12 cellular contexts compared by ENCODE assay signal in the genomic region with DNA sequence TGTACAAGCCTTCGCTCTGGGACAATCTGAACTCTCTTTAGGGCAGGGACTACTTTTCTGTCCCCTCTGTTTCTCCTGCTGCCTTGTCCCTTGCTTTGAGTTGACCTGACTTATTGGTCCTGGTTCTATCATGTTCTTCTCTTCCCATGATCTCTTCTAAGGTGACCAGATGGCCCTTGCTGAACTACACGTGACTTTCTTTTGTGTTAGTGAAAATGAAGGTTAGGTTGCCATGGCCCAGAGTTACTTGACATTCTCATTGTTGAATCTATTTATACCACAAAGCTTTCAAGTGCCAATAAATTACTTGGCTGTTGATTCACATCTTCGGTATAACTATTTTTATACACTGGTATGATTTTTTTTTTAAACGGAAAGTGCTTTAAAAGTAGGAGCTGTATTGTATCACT. TPM values are rescaled to one million over a fixed set of nuclear protein-coding genes. Genes with fewer than 3 reads are reported as not detected.
DNase-seq lines count a peak whose midpoint lies in the region; ATAC-seq, FAIRE-seq and TF ChIP-seq lines count a peak whose summit lies in the region.
"Had no signal": no experiment of that assay in that cellular context is flagged by ENCODE, and none has a peak within 500 bp of the region (broad histone marks: within the 10 kb centered on the region; RNA-seq: fewer than 3 reads in every experiment).

No MANE protein-coding gene starts in this region.

- ATAC-seq in A549 (no peak), left lobe of liver (no peak)
- ATAC-seq: activated CD8-positive, alpha-beta memory T cell treated with anti-CD3 and anti-CD28 coated beads, Interleukin-2, amount 10 ng/mL, durations not matched to agents 7 days and 5 days had no signal

- H3K27me3 ChIP-seq in neuronal stem cell (ENCODE audit: control insufficient read depth in 3 of 3, insufficient read depth in 3 of 3, low read depth in 1 of 3, low read length in 3 of 3) (no peaks in the 10 kb centered on the region), endodermal cell (ENCODE audit: control insufficient read depth, insufficient read depth, low read length, poor library complexity, severe bottlenecking) (no peaks in the 10 kb centered on the region)

- no peaks in the 10 kb centered on the region for H3K36me3 ChIP-seq in neuronal stem cell (replicated peaks in 1 of 2; ENCODE audit: control insufficient read depth in 2 of 2, insufficient read depth in 2 of 2, low read length in 2 of 2)
- H3K36me3 ChIP-seq in endodermal cell (ENCODE audit: control insufficient read depth, insufficient read depth, low read length): no peaks in the 10 kb centered on the region

- DNase-seq in A549 (ENCODE audit: low read depth in 1 of 2, low spot score in 1 of 2): no peak
- DNase-seq in MV-4-11 (lab: John Stamatoyannopoulos, UW): peak; percentile 21
- DNase-seq in fibroblast of mammary gland (ENCODE audit: low read depth): peak; percentile 41
- no peak for DNase-seq in neuronal stem cell (ENCODE audit: low spot score)
- no peak for DNase-seq in frontal cortex (ENCODE audit: low spot score in 2 of 2)
- DNase-seq in endodermal cell: no peak
- DNase-seq in left lobe of liver (ENCODE audit: low spot score): no peak
- DNase-seq in activated naive CD4-positive, alpha-beta T cell treated with anti-CD3 and anti-CD28 coated beads for 36 hours: no peak
- DNase-seq: activated CD8-positive, alpha-beta memory T cell treated with anti-CD3 and anti-CD28 coated beads, Interleukin-2, amount 10 ng/mL, durations not matched to agents 7 days and 5 days; AML-193; effector CD8-positive, alpha-beta T cell; NCI-H446 had no signal

- H3K18ac ChIP-seq in neuronal stem cell (ENCODE audit: low read length): no peak overlapping the region

- peak overlapping the region; percentile 89 to 97; a peak in 4 of 6 replicates for H3K27ac ChIP-seq in A549
- no peak overlapping the region for H3K27ac ChIP-seq in neuronal stem cell (replicated peaks; ENCODE audit: low read length)
- H3K27ac ChIP-seq in endodermal cell (ENCODE audit: low read depth, low read length): no peak overlapping the region

- H3K9me3 ChIP-seq in A549: no peaks in the 10 kb centered on the region
- H3K9me3 ChIP-seq in neuronal stem cell (replicated peaks in 1 of 2; ENCODE audit: control insufficient read depth in 2 of 2, insufficient read depth in 1 of 2, low read depth in 1 of 2, low read length in 2 of 2): peaks cover 0 to under 1% of the 10 kb centered on the region in 2 donors
- no peaks in the 10 kb centered on the region for H3K9me3 ChIP-seq in endodermal cell (ENCODE audit: control insufficient read depth, low read length)

- TF ChIP-seq RAD21 in A549 (conservative IDR thresholded peaks at IDR 0.05 in 1 of 2, IDR thresholded peaks at IDR 0.05 in 1 of 2): no peak

- FAIRE-seq in A549 (lab: Jason Lieb, UNC): no peak
- no peak for FAIRE-seq in frontal cortex (lab: Jason Lieb, UNC)

- TF ChIP-seq CTCF in A549 (IDR thresholded peaks at IDR 0.05) (no peak), fibroblast of mammary gland (conservative IDR thresholded peaks at IDR 0.05; ENCODE audit: control insufficient read depth, insufficient read depth, low read depth, low read length) (no peak), endodermal cell (conservative IDR thresholded peaks at IDR 0.05) (no peak)

- WGBS in A549 (ENCODE audit: missing lambda C conversion rate): 77% methylated on average over 4 of the region's 4 CpGs
- WGBS in neuronal stem cell (ENCODE audit: extremely low coverage in 2 of 2, insufficient read length in 2 of 2, insufficient replicate concordance in 1 of 2), 2 donors: no CpG with 5 or more reads among the region's 4 CpGs
- 80 to 86% methylated on average over 2 to 3 of the region's 4 CpGs for WGBS in endodermal cell (ENCODE audit: insufficient coverage in 1 of 2, insufficient read length in 1 of 2), 2 experiments

- H3K4me3 ChIP-seq in A549 (no peak overlapping the region), fibroblast of mammary gland (ENCODE audit: control insufficient read depth, low read depth, low read length) (no peak overlapping the region), neuronal stem cell (ENCODE audit: low read length in 2 of 2) (no peak overlapping the region), endodermal cell (ENCODE audit: low read length) (no peak overlapping the region)

- H3K4me1 Mint-ChIP-seq in endodermal cell: no peaks in the 10 kb centered on the region
- H3K4me1 Mint-ChIP-seq in activated naive CD4-positive, alpha-beta T cell treated with anti-CD3 and anti-CD28 coated beads for 36 hours (ENCODE audit: low read depth): no peaks in the 10 kb centered on the region

- H3K4me1 ChIP-seq in A549: peaks cover 63% of the 10 kb centered on the region
- peaks cover 19 to 27% of the 10 kb centered on the region in 2 donors for H3K4me1 ChIP-seq in neuronal stem cell (ENCODE audit: control insufficient read depth in 2 of 2, insufficient read depth in 1 of 2, low read depth in 1 of 2, low read length in 2 of 2)
- no peaks in the 10 kb centered on the region for H3K4me1 ChIP-seq in endodermal cell (ENCODE audit: control insufficient read depth, insufficient read depth, low read length)

- H3K27me3 Mint-ChIP-seq in endodermal cell (ENCODE audit: insufficient read depth): peaks cover 2% of the 10 kb centered on the region
- H3K27me3 Mint-ChIP-seq in activated naive CD4-positive, alpha-beta T cell treated with anti-CD3 and anti-CD28 coated beads for 36 hours (ENCODE audit: low read depth): no peaks in the 10 kb centered on the region
- H3K27me3 Mint-ChIP-seq: activated CD8-positive, alpha-beta memory T cell treated with anti-CD3 and anti-CD28 coated beads, Interleukin-2, amount 10 ng/mL, durations not matched to agents 7 days and 5 days had no signal

- no peak overlapping the region for H3K9ac ChIP-seq in neuronal stem cell (ENCODE audit: low read depth, low read length, poor library complexity)
- no peak overlapping the region for H3K9ac ChIP-seq in endodermal cell (ENCODE audit: extremely low read depth, low read length, poor library complexity, severe bottlenecking)

- no peak overlapping the region for H3K14ac ChIP-seq in neuronal stem cell (ENCODE audit: low read length)

- no peak overlapping the region for H2BK12ac ChIP-seq in neuronal stem cell (ENCODE audit: low read length)

- intact Hi-C loops in activated naive CD4-positive, alpha-beta T cell treated with anti-CD3 and anti-CD28 coated beads for 36 hours (cut with micrococcal nuclease): no loop called here

- no peak overlapping the region for H2BK15ac ChIP-seq in neuronal stem cell (ENCODE audit: low read length)

- peaks cover under 1% of the 10 kb centered on the region for H3K79me1 ChIP-seq in neuronal stem cell (ENCODE audit: low read depth, low read length)

- CTCF ChIA-PET in A549 (lab: Yijun Ruan, JAX): interaction anchor here (1.2 to 2.6 kb wide), 3 partner anchors 71 to 601 kb away, joined by 4 to 15 read pairs (median 5); no protein-coding TSS in a partner anchor
- CTCF ChIA-PET in activated naive CD4-positive, alpha-beta T cell treated with anti-CD3 and anti-CD28 coated beads for 36 hours (lab: Charles Lee): no interaction called here

- H3K9me3 Mint-ChIP-seq in endodermal cell: no peaks in the 10 kb centered on the region
- H3K9me3 Mint-ChIP-seq in activated naive CD4-positive, alpha-beta T cell treated with anti-CD3 and anti-CD28 coated beads for 36 hours: no peaks in the 10 kb centered on the region

- no peak for TF ChIP-seq EP300 in A549 (IDR thresholded peaks at IDR 0.05)

- TF ChIP-seq POLR2A in A549 (IDR thresholded peaks at IDR 0.05; ENCODE audit: low read length): no peak

- no peaks in the 10 kb centered on the region for H3K36me3 Mint-ChIP-seq in endodermal cell (ENCODE audit: low read depth)
- H3K36me3 Mint-ChIP-seq in activated naive CD4-positive, alpha-beta T cell treated with anti-CD3 and anti-CD28 coated beads for 36 hours (ENCODE audit: low read depth): no peaks in the 10 kb centered on the region

- no peak overlapping the region for H3K4ac ChIP-seq in neuronal stem cell (ENCODE audit: low read length)

- no peak overlapping the region for H3K23ac ChIP-seq in neuronal stem cell (ENCODE audit: low read depth, low read length, poor library complexity)

- no peak overlapping the region for H3K27ac Mint-ChIP-seq in endodermal cell
- no peak overlapping the region for H3K27ac Mint-ChIP-seq in activated naive CD4-positive, alpha-beta T cell treated with anti-CD3 and anti-CD28 coated beads for 36 hours
- H3K27ac Mint-ChIP-seq: activated CD8-positive, alpha-beta memory T cell treated with anti-CD3 and anti-CD28 coated beads, Interleukin-2, amount 10 ng/mL, durations not matched to agents 7 days and 5 days had no signal

- H2BK5ac ChIP-seq in neuronal stem cell (ENCODE audit: low read length): no peak overlapping the region

- H4K91ac ChIP-seq in neuronal stem cell (ENCODE audit: low read depth, low read length, poor library complexity): no peak overlapping the region

- H2BK120ac ChIP-seq in neuronal stem cell (ENCODE audit: low read depth, low read length): no peak overlapping the region

- H2AK5ac ChIP-seq in neuronal stem cell (ENCODE audit: low read depth, low read length): no peak overlapping the region

- H3K4me3 Mint-ChIP-seq in endodermal cell: no peak overlapping the region
- H3K4me3 Mint-ChIP-seq in activated naive CD4-positive, alpha-beta T cell treated with anti-CD3 and anti-CD28 coated beads for 36 hours: no peak overlapping the region
- H3K4me3 Mint-ChIP-seq: activated CD8-positive, alpha-beta memory T cell treated with anti-CD3 and anti-CD28 coated beads, Interleukin-2, amount 10 ng/mL, durations not matched to agents 7 days and 5 days had no signal

- no peak overlapping the region for H4K8ac ChIP-seq in neuronal stem cell (ENCODE audit: low read depth, low read length)

- H3K4me2 ChIP-seq in A549: no peak overlapping the region
- H3K4me2 ChIP-seq in neuronal stem cell (ENCODE audit: insufficient read depth, low read length, poor library complexity, severe bottlenecking): no peak overlapping the region

- peak overlapping the region; percentile 64 for H2AFZ ChIP-seq in neuronal stem cell (ENCODE audit: low read length)

- POLR2A ChIA-PET in A549 (lab: Yijun Ruan, JAX): no interaction called here

RNA-seq across cellular contexts. Expression of gene MRPL33, which starts 24.4 kb away (rescaled TPM):
- 171 and 287 TPM in 2 replicates for polyA plus RNA-seq in A549 (2011; rRNA removed)
- 89.0 and 108 TPM in 2 replicates for polyA plus RNA-seq in A549 (2012; cell fraction: cytosol; rRNA removed)
- polyA plus RNA-seq in A549 (2012; cell fraction: nucleus; rRNA removed): 16.2 and 28.5 TPM in 2 replicates
- polyA plus RNA-seq in A549 (2017; fragmentation: RNase III; extraction: RNeasy Plus Mini Kit Qiagen cat#74134 plus additional on column Dnase treatment): 492 to 595 TPM (median 497 TPM) in 3 replicates
- 11.8 and 17.2 TPM in 2 replicates for polyA minus RNA-seq in A549 (2011; rRNA and poly(A)+ RNA removed)
- polyA plus RNA-seq in neuronal stem cell (2013, experiment 1 of 2): 419 TPM
- 412 TPM for polyA plus RNA-seq in neuronal stem cell (2013, experiment 2 of 2)
- 56.7 TPM for total RNA-seq in frontal cortex
- 10 to 100 TPM; 69.5 to 80.6 TPM for total RNA-seq in endodermal cell
- polyA plus RNA-seq in endodermal cell (2013, experiment 1 of 2): 111 TPM
- polyA plus RNA-seq in endodermal cell (2013, experiment 2 of 2): 118 TPM
- total RNA-seq in left lobe of liver: 21.3 TPM
- 10 to 100 TPM; 57.4 to 60.5 TPM for total RNA-seq in activated naive CD4-positive, alpha-beta T cell treated with anti-CD3 and anti-CD28 coated beads for 36 hours

Comparison
In these comparisons a context has a peak if more than half of its experiments do, and no peak if none do; other contexts are left out.
1. DNase-seq: peak in MV-4-11 (single experiment) and fibroblast of mammary gland (single experiment); none in A549 (0 of 2), neuronal stem cell (single experiment), frontal cortex (0 of 2), endodermal cell (single experiment), left lobe of liver (single experiment) and activated naive CD4-positive, alpha-beta T cell treated with anti-CD3 and anti-CD28 coated beads for 36 hours (single experiment).
2. H3K27ac ChIP-seq: peak in A549 (2 of 2); none in neuronal stem cell (single experiment) and endodermal cell (single experiment).